ENCODE assay signal across 34 cellular contexts in the genomic region with DNA sequence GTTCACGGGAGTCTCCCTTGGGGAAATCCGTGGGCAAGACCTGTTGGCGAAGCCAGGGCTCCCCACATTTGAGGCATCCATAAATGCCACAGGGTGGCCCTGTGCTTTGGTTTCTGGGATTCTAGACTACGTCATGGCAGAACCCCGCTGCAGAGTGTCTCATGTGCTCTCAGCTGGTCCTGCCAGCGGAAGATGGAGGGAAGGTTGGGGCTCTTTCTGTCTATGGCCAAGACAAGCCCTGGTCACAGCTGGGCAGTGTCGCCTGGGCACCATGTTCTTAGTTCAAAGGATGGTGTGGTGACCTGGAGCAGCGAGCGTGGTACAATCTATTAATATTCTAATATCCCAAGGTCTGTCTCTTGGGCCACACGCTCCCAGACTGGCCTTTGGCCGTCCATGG.
DNase-seq lines count a peak whose midpoint lies in the region; ATAC-seq and TF ChIP-seq lines count a peak whose summit lies in the region.
"Had no signal": no experiment of that assay in that cellular context is flagged by ENCODE, and none has a peak within 500 bp of the region (broad histone marks: within the 10 kb centered on the region; RNA-seq: fewer than 3 reads in every experiment).

No MANE protein-coding gene starts in this region.

- no peak overlapping the region for H3K27ac ChIP-seq in right cardiac atrium (ENCODE audit: low read length)
- H3K27ac ChIP-seq in sigmoid colon, result no peak overlapping the region
- H3K27ac ChIP-seq in upper lobe of right lung, result no peak overlapping the region
- no peak overlapping the region for H3K27ac ChIP-seq in mesenchymal stem cell (ENCODE audit: low read length, poor library complexity, severe bottlenecking)
- H3K27ac ChIP-seq: 22Rv1; A549; BLaER1; BLaER1 treated with 17β-estradiol and CSF1 and Interleukin-3, amounts not matched to agents 10 nM and 100 nM had no signal

- no peak overlapping the region for H3K4ac ChIP-seq in mesenchymal stem cell (ENCODE audit: low read depth in 1 of 2, low read length in 2 of 2)

- POLR2A ChIA-PET in activated CD4-positive, alpha-beta T cell treated with anti-CD3 and anti-CD28 coated beads, Interleukin-2, amount 10 ng/mL, durations not matched to agents 7 days and 5 days (lab: Charles Lee), result no interaction called here

- H3K27me3 ChIP-seq in right cardiac atrium (ENCODE audit: control insufficient read depth, insufficient read depth), result no peaks in the 10 kb centered on the region
- peaks cover 0 to 24% (median 6%) of the 10 kb centered on the region in 3 donors for H3K27me3 ChIP-seq in sigmoid colon
- peaks cover 4% of the 10 kb centered on the region for H3K27me3 ChIP-seq in upper lobe of right lung
- peaks cover 0 to 68% of the 10 kb centered on the region in 2 experiments for H3K27me3 ChIP-seq in mesenchymal stem cell (ENCODE audit: control insufficient read depth in 1 of 2, insufficient read depth in 1 of 2, low read length in 2 of 2)
- H3K27me3 ChIP-seq: BE2C; BLaER1; BLaER1 treated with 17β-estradiol and CSF1 and Interleukin-3, amounts not matched to agents 10 nM and 100 nM had no signal

- TF ChIP-seq EP300 in sigmoid colon (IDR thresholded peaks at IDR 0.05), result no peak

- H2BK15ac ChIP-seq in mesenchymal stem cell (ENCODE audit: low read depth, poor library complexity, severe bottlenecking), result no peak overlapping the region

- H3K36me3 ChIP-seq in sigmoid colon (no peaks in the 10 kb centered on the region), upper lobe of right lung (no peaks in the 10 kb centered on the region), mesenchymal stem cell (ENCODE audit: control insufficient read depth in 1 of 2, insufficient read depth in 2 of 2, low read depth in 1 of 2, low read length in 2 of 2) (no peaks in the 10 kb centered on the region)
- H3K36me3 ChIP-seq: BE2C; BLaER1; BLaER1 treated with 17β-estradiol and CSF1 and Interleukin-3, amounts not matched to agents 10 nM and 100 nM had no signal

- no peaks in the 10 kb centered on the region for H3K79me1 ChIP-seq in mesenchymal stem cell (replicated peaks; ENCODE audit: low read length, poor library complexity, severe bottlenecking)

- no peak overlapping the region for H4K8ac ChIP-seq in mesenchymal stem cell (ENCODE audit: low read length)

- no peaks in the 10 kb centered on the region for H3K9me3 ChIP-seq in right cardiac atrium (ENCODE audit: control insufficient read depth, low read length)
- no peaks in the 10 kb centered on the region for H3K9me3 ChIP-seq in sigmoid colon
- H3K9me3 ChIP-seq in upper lobe of right lung, result no peaks in the 10 kb centered on the region
- peaks cover 6% of the 10 kb centered on the region for H3K9me3 ChIP-seq in mesenchymal stem cell (ENCODE audit: control insufficient read depth, low read length)
- H3K9me3 ChIP-seq: A549, BE2C, BLaER1, Caco-2 had no signal

- no peak overlapping the region for H3K23ac ChIP-seq in mesenchymal stem cell (ENCODE audit: low read length in 2 of 2)

- no peak overlapping the region for H2BK12ac ChIP-seq in mesenchymal stem cell (ENCODE audit: low read length in 2 of 2)

- H3K27me3 Mint-ChIP-seq in activated CD4-positive, alpha-beta T cell treated with anti-CD3 and anti-CD28 coated beads, Interleukin-2, amount 10 ng/mL, durations not matched to agents 7 days and 5 days, result no peaks in the 10 kb centered on the region
- H3K27me3 Mint-ChIP-seq: CD4-positive, alpha-beta T cell; CD4-positive, CD25-positive, alpha-beta regulatory T cell had no signal

- H2AFZ ChIP-seq in mesenchymal stem cell (ENCODE audit: low read depth, low read length), result no peak overlapping the region

- H4K91ac ChIP-seq in mesenchymal stem cell (ENCODE audit: low read length), result no peak overlapping the region

- H3K18ac ChIP-seq in mesenchymal stem cell (ENCODE audit: low read depth in 1 of 2, low read length in 2 of 2), result no peak overlapping the region

- H3K4me3 ChIP-seq in right cardiac atrium (ENCODE audit: low read length) (no peak overlapping the region), sigmoid colon (no peak overlapping the region), upper lobe of right lung (no peak overlapping the region), mesenchymal stem cell (ENCODE audit: insufficient read depth in 1 of 2, low read depth in 1 of 2, low read length in 2 of 2) (no peak overlapping the region)
- H3K4me3 ChIP-seq: A549; BLaER1; BLaER1 treated with 17β-estradiol and CSF1 and Interleukin-3, amounts not matched to agents 10 nM and 100 nM had no signal

- TF ChIP-seq CTCF in sigmoid colon (IDR thresholded peaks at IDR 0.05) (no peak), upper lobe of right lung (IDR thresholded peaks at IDR 0.05) (no peak)

- 90% methylated on average over 11 of the region's 11 CpGs for WGBS in right cardiac atrium
- WGBS in sigmoid colon, 2 donors, result 91 to 94% methylated on average over 11 of the region's 11 CpGs
- 73% methylated on average over 11 of the region's 11 CpGs for WGBS in mesenchymal stem cell

- no peak overlapping the region for H2BK5ac ChIP-seq in mesenchymal stem cell (ENCODE audit: low read depth, low read length, poor library complexity, severe bottlenecking)

- DNase-seq in activated effector memory CD4-positive, alpha-beta T cell treated with anti-CD3 and anti-CD28 coated beads, Interleukin-2, amount 50 U/mL, for 16 hours, result peak; percentile 12
- DNase-seq in activated effector memory CD4-positive, alpha-beta T cell treated with Interleukin-2 at 50 U/mL for 16 hours, result no peak
- DNase-seq in Right ventricle myocardium superior (peak; percentile 19), right cardiac atrium (no peak), sigmoid colon (peak; percentile 56), upper lobe of right lung (peak; percentile 46), mesenchymal stem cell (no peak)
- no peak for DNase-seq in activated CD4-positive, alpha-beta T cell treated with anti-CD3 and anti-CD28 coated beads, Interleukin-2, amount 10 ng/mL, durations not matched to agents 7 days and 5 days
- DNase-seq: 8988T; ACHN; AML-193; BE2C; C1 segment of cervical spinal cord; Caco-2; Calu3; CD4-positive, alpha-beta memory T cell; CD4-positive, alpha-beta T cell; CD4-positive, CD25-positive, alpha-beta regulatory T cell; CD8-positive, alpha-beta T cell; COR-L47; DMS 273 treated with DMSO at 0.1 percent for 48 hours; DMS153; DMS53; DMS79; DMS79 treated with DMSO at 0.1 percent for 48 hours; DND-41; EL had no signal

- H3K4me3 Mint-ChIP-seq in activated CD4-positive, alpha-beta T cell treated with anti-CD3 and anti-CD28 coated beads, Interleukin-2, amount 10 ng/mL, durations not matched to agents 7 days and 5 days, result no peak overlapping the region
- H3K4me3 Mint-ChIP-seq: B cell; CD14-positive monocyte; CD4-positive, alpha-beta memory T cell; CD4-positive, alpha-beta T cell; CD4-positive, CD25-positive, alpha-beta regulatory T cell; CD8-positive, alpha-beta memory T cell; CD8-positive, alpha-beta T cell had no signal

- H3K27ac Mint-ChIP-seq in activated CD4-positive, alpha-beta T cell treated with anti-CD3 and anti-CD28 coated beads, Interleukin-2, amount 10 ng/mL, durations not matched to agents 7 days and 5 days, result no peak overlapping the region
- H3K27ac Mint-ChIP-seq: B cell; CD14-positive monocyte; CD4-positive, alpha-beta memory T cell; CD4-positive, alpha-beta T cell; CD4-positive, CD25-positive, alpha-beta regulatory T cell; CD8-positive, alpha-beta memory T cell; CD8-positive, alpha-beta T cell had no signal

- no peak overlapping the region for H3K9ac ChIP-seq in mesenchymal stem cell (ENCODE audit: low read length)
- H3K9ac ChIP-seq: BLaER1; BLaER1 treated with 17β-estradiol and CSF1 and Interleukin-3, amounts not matched to agents 10 nM and 100 nM had no signal

- H3K4me1 ChIP-seq in right cardiac atrium (ENCODE audit: control insufficient read depth, insufficient read depth, low read length) (no peaks in the 10 kb centered on the region), sigmoid colon (no peaks in the 10 kb centered on the region), upper lobe of right lung (no peaks in the 10 kb centered on the region), mesenchymal stem cell (ENCODE audit: control insufficient read depth, insufficient read depth, low read depth, low read length) (no peaks in the 10 kb centered on the region)
- H3K4me1 ChIP-seq: BE2C; BLaER1; BLaER1 treated with 17β-estradiol and CSF1 and Interleukin-3, amounts not matched to agents 10 nM and 100 nM; Caco-2 had no signal

- CTCF ChIA-PET in activated CD4-positive, alpha-beta T cell treated with anti-CD3 and anti-CD28 coated beads, Interleukin-2, amount 10 ng/mL, durations not matched to agents 7 days and 5 days (lab: Charles Lee), result no interaction called here

- no peak for TF ChIP-seq POLR2A in sigmoid colon (IDR thresholded peaks at IDR 0.05)

- no peaks in the 10 kb centered on the region for H3K9me3 Mint-ChIP-seq in activated CD4-positive, alpha-beta T cell treated with anti-CD3 and anti-CD28 coated beads, Interleukin-2, amount 10 ng/mL, durations not matched to agents 7 days and 5 days
- H3K9me3 Mint-ChIP-seq: CD4-positive, alpha-beta memory T cell; CD4-positive, alpha-beta T cell; CD4-positive, CD25-positive, alpha-beta regulatory T cell; CD8-positive, alpha-beta memory T cell had no signal

- no peak overlapping the region for H2BK120ac ChIP-seq in mesenchymal stem cell (ENCODE audit: low read depth, low read length)

- H2AK5ac ChIP-seq in mesenchymal stem cell (ENCODE audit: low read length, severe bottlenecking), result no peak overlapping the region

- intact Hi-C loops in Right ventricle myocardium superior (cut with DNase I), result no loop called here
- intact Hi-C loops in right cardiac atrium (cut with DNase I), result no loop called here
- intact Hi-C loops in sigmoid colon (cut with DNase I), result no loop called here
- intact Hi-C loops in upper lobe of right lung (cut with DNase I), result no loop called here

- ATAC-seq in Right ventricle myocardium superior (ENCODE audit: poor library complexity) (no peak), right cardiac atrium (no peak), upper lobe of right lung (no peak)
- ATAC-seq: A549; CD8-positive, alpha-beta T cell had no signal

- H3K4me1 Mint-ChIP-seq in activated CD4-positive, alpha-beta T cell treated with anti-CD3 and anti-CD28 coated beads, Interleukin-2, amount 10 ng/mL, durations not matched to agents 7 days and 5 days, result no peaks in the 10 kb centered on the region
- H3K4me1 Mint-ChIP-seq: B cell; CD14-positive monocyte; CD4-positive, alpha-beta memory T cell; CD4-positive, CD25-positive, alpha-beta regulatory T cell; CD8-positive, alpha-beta memory T cell had no signal

- no peaks in the 10 kb centered on the region for H3K36me3 Mint-ChIP-seq in activated CD4-positive, alpha-beta T cell treated with anti-CD3 and anti-CD28 coated beads, Interleukin-2, amount 10 ng/mL, durations not matched to agents 7 days and 5 days (ENCODE audit: low read depth)
- H3K36me3 Mint-ChIP-seq: CD14-positive monocyte; CD4-positive, alpha-beta memory T cell; CD4-positive, CD25-positive, alpha-beta regulatory T cell; CD8-positive, alpha-beta memory T cell; CD8-positive, alpha-beta T cell had no signal

- no peak overlapping the region for H3K4me2 ChIP-seq in mesenchymal stem cell (ENCODE audit: low read length, poor library complexity, severe bottlenecking)
- H3K4me2 ChIP-seq: A549; BLaER1; BLaER1 treated with 17β-estradiol and CSF1 and Interleukin-3, amounts not matched to agents 10 nM and 100 nM had no signal

- H3K14ac ChIP-seq in mesenchymal stem cell (ENCODE audit: low read length in 2 of 2), result no peak overlapping the region

Comparison
In these comparisons a context has a peak if more than half of its experiments do, and no peak if none do; other contexts are left out.
1. DNase-seq: peak in activated effector memory CD4-positive, alpha-beta T cell treated with anti-CD3 and anti-CD28 coated beads, Interleukin-2, amount 50 U/mL, for 16 hours (single experiment), Right ventricle myocardium superior (single experiment), sigmoid colon (single experiment) and upper lobe of right lung (single experiment); none in activated effector memory CD4-positive, alpha-beta T cell treated with Interleukin-2 at 50 U/mL for 16 hours (single experiment), right cardiac atrium (0 of 3), mesenchymal stem cell (single experiment) and activated CD4-positive, alpha-beta T cell treated with anti-CD3 and anti-CD28 coated beads, Interleukin-2, amount 10 ng/mL, durations not matched to agents 7 days and 5 days (single experiment).